In the genomic region with DNA sequence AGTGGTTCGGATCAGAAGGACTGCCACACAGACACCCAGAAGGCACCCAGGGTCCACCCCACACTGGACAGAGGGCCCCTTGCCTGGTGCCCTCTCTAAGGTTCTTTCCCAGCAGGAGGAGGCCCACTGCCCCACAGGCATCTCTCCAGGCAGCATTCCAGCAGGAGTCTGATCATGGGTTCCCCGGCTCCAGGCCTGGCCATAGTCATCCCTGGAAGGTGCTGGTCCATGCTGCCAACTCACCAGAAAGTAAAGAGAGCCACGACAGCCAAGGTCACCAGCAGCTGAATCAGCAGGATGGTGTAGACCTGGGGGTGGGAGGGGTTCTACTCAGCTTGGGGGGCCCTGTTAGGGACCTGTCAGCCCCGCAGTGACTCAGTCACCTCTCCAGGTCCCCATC, we compare ENCODE assay signal across 24 cellular contexts. TPM values are rescaled to one million over a fixed set of nuclear protein-coding genes. Genes with fewer than 3 reads are reported as not detected.
DNase-seq lines count a peak whose midpoint lies in the region; ATAC-seq, FAIRE-seq and TF ChIP-seq lines count a peak whose summit lies in the region.
"Had no signal": no experiment of that assay in that cellular context is flagged by ENCODE, and none has a peak within 500 bp of the region (broad histone marks: within the 10 kb centered on the region; RNA-seq: fewer than 3 reads in every experiment).

No MANE protein-coding gene starts in this region.

- peaks cover 4% of the 10 kb centered on the region for H3K27me3 ChIP-seq in endodermal cell (ENCODE audit: control insufficient read depth, insufficient read depth, low read length, poor library complexity, severe bottlenecking)

- H3K27ac ChIP-seq in endodermal cell (ENCODE audit: low read depth, low read length) = no peak overlapping the region

- H3K27ac Mint-ChIP-seq in endodermal cell = no peak overlapping the region
- H3K27ac Mint-ChIP-seq: CD8-positive, alpha-beta T cell; T-helper 1 cell treated with Interleukin-12 subunit alpha and Interleukin-12 subunit beta and Interleukin-4 antibody, amounts not matched to agents 30 μg/mL and 1 μg/mL, for 36 hours had no signal

- H3K4me3 ChIP-seq in endodermal cell (ENCODE audit: low read length) = no peak overlapping the region

- peak; percentile 20 for DNase-seq in ELR (ENCODE audit: low read depth)
- peak; percentile 29 for DNase-seq in NCI-H226
- DNase-seq in endodermal cell = peak; percentile 44
- no peak for DNase-seq in HTR-8/SVneo (ENCODE audit: insufficient read length, low spot score)
- no peak for DNase-seq in NCI-H2029 (lab: John Stamatoyannopoulos, UW)
- no peak for DNase-seq in HEK293T (ENCODE audit: extremely low spot score)
- DNase-seq: CD8-positive, alpha-beta T cell; DND-41; GDM1; KBM-7; NCI-H1105 treated with DMSO at 0.1 percent for 48 hours; NCI-H2081; NCI-H2171; NCI-H524 treated with DMSO at 0.1 percent for 48 hours; NCI-H82; OCI-M1 had no signal

- ATAC-seq in HG02623 (IDR thresholded peaks at IDR 0.05; ENCODE audit: unreplicated experiment) = no peak
- ATAC-seq: CD8-positive, alpha-beta T cell; Right ventricle myocardium inferior had no signal

- no peaks in the 10 kb centered on the region for H3K36me3 Mint-ChIP-seq in endodermal cell (ENCODE audit: low read depth)
- H3K36me3 Mint-ChIP-seq: CD8-positive, alpha-beta T cell had no signal

- peaks cover 41% of the 10 kb centered on the region for H3K27me3 Mint-ChIP-seq in endodermal cell (ENCODE audit: insufficient read depth)

- no peak for TF ChIP-seq CTCF in endodermal cell (conservative IDR thresholded peaks at IDR 0.05)

- FAIRE-seq in HTR-8/SVneo (lab: Jason Lieb, UNC) = no peak
- FAIRE-seq: GM18507, GM19239, RCC 7860 had no signal

- POLR2A ChIA-PET in HEK293T (lab: Yijun Ruan, JAX) = no interaction called here

- 90% methylated on average over 2 to 4 of the region's 4 CpGs for WGBS in endodermal cell (ENCODE audit: insufficient coverage in 1 of 2, insufficient read length in 1 of 2), 2 experiments

- peaks cover 31% of the 10 kb centered on the region for H3K4me1 Mint-ChIP-seq in endodermal cell

- peaks cover 7% of the 10 kb centered on the region for H3K4me1 ChIP-seq in endodermal cell (ENCODE audit: control insufficient read depth, insufficient read depth, low read length)

- no peaks in the 10 kb centered on the region for H3K9me3 Mint-ChIP-seq in endodermal cell
- H3K9me3 Mint-ChIP-seq: CD8-positive, alpha-beta T cell; T-helper 1 cell treated with Interleukin-12 subunit alpha and Interleukin-12 subunit beta and Interleukin-4 antibody, amounts not matched to agents 30 μg/mL and 1 μg/mL, for 36 hours had no signal

- no peaks in the 10 kb centered on the region for H3K36me3 ChIP-seq in endodermal cell (ENCODE audit: control insufficient read depth, insufficient read depth, low read length)

- H3K4me3 Mint-ChIP-seq in endodermal cell = no peak overlapping the region
- H3K4me3 Mint-ChIP-seq: CD8-positive, alpha-beta T cell; T-helper 1 cell treated with Interleukin-12 subunit alpha and Interleukin-12 subunit beta and Interleukin-4 antibody, amounts not matched to agents 30 μg/mL and 1 μg/mL, for 36 hours had no signal

- CTCF ChIA-PET in HEK293T (lab: Yijun Ruan, JAX) = no interaction called here

- H3K9me3 ChIP-seq in endodermal cell (ENCODE audit: control insufficient read depth, low read length) = no peaks in the 10 kb centered on the region

- no peak overlapping the region for H3K9ac ChIP-seq in endodermal cell (ENCODE audit: extremely low read depth, low read length, poor library complexity, severe bottlenecking)

TF ChIP-seq in HEK293T, 16 proteins besides CTCF, POLR2A, EP300 and RAD21:
- TF ChIP-seq HDGF (IDR thresholded peaks at IDR 0.05; ENCODE audit: borderline replicate concordance) (no peak), ELF4 (IDR thresholded peaks at IDR 0.05) (no peak), FOXK2 (IDR thresholded peaks at IDR 0.05) (no peak), ZNF384 (IDR thresholded peaks at IDR 0.05) (no peak), CTBP1 (IDR thresholded peaks at IDR 0.05; ENCODE audit: borderline replicate concordance) (no peak), TARDBP (IDR thresholded peaks at IDR 0.05) (no peak), ARNT (IDR thresholded peaks at IDR 0.05) (no peak), BHLHE40 (IDR thresholded peaks at IDR 0.05; ENCODE audit: borderline replicate concordance) (no peak), NFRKB (IDR thresholded peaks at IDR 0.05) (no peak), FOXA1 (IDR thresholded peaks at IDR 0.05) (no peak), SP1 (IDR thresholded peaks at IDR 0.05) (no peak), FOXM1 (IDR thresholded peaks at IDR 0.05; ENCODE audit: borderline replicate concordance) (no peak)
- TF ChIP-seq, protein P1, sequence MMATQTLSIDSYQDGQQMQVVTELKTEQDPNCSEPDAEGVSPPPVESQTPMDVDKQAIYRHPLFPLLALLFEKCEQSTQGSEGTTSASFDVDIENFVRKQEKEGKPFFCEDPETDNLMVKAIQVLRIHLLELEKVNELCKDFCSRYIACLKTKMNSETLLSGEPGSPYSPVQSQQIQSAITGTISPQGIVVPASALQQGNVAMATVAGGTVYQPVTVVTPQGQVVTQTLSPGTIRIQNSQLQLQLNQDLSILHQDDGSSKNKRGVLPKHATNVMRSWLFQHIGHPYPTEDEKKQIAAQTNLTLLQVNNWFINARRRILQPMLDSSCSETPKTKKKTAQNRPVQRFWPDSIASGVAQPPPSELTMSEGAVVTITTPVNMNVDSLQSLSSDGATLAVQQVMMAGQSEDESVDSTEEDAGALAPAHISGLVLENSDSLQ (IDR thresholded peaks at IDR 0.05) = no peak

RNA-seq across cellular contexts. Expression of a gene that starts 6.4 kb away (rescaled TPM):
- not detected for total RNA-seq in endodermal cell
- 4.4 TPM for polyA plus RNA-seq in endodermal cell (2013, experiment 1 of 2)
- 3.2 TPM for polyA plus RNA-seq in endodermal cell (2013, experiment 2 of 2)
- total RNA-seq: CD8-positive, alpha-beta T cell had no signal

RNA-seq across cellular contexts. Expression of a gene that starts 53.3 kb away (rescaled TPM):
- total RNA-seq in endodermal cell = not detected
- not detected for polyA plus RNA-seq in endodermal cell (2013, experiment 1 of 2)
- polyA plus RNA-seq in endodermal cell (2013, experiment 2 of 2) = not detected
- total RNA-seq: CD8-positive, alpha-beta T cell; H4; Right ventricle myocardium inferior had no signal
- polyA plus RNA-seq: BJ had no signal

RNA-seq across cellular contexts. Expression of a gene that starts 54.4 kb away (rescaled TPM):
- total RNA-seq in endodermal cell = 1 to 10 TPM; 2.8 to 3.8 TPM
- polyA plus RNA-seq in endodermal cell (2013, experiment 1 of 2) = 4.8 TPM
- polyA plus RNA-seq in endodermal cell (2013, experiment 2 of 2) = 5.1 TPM

Comparison
In these comparisons a context has a peak if more than half of its experiments do, and no peak if none do; other contexts are left out.
1. DNase-seq: peak in ELR (single experiment), NCI-H226 (single experiment) and endodermal cell (single experiment); none in HTR-8/SVneo (single experiment), NCI-H2029 (single experiment) and HEK293T (single experiment).